In the genomic region with DNA sequence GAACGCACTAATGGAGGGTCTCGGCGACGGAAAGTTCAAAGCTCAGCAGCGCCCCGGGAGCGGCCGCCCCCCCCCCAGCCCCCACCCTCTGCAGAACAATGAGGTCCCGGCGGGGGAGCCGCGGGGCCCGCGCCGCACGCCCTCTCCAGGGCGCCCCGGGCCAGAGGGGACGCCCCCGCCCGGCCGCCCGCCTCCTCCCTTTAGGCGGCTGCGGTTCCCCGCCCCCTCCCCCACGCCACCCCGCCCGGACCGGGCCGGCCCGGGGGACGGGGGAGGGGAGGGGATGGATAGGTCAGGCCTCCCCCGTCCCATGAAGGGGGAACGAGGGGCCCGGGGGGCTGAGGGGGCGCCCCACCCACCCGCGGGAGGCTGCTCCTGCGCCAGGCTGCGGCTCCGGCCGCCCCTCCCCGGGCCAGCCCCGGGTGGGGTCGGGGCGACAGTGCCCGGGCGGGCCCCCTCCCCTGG, we compare ENCODE assay signal across 8 cellular contexts. TPM values are rescaled to one million over a fixed set of nuclear protein-coding genes. Genes with fewer than 3 reads are reported as not detected.
DNase-seq lines count a peak whose midpoint lies in the region; ATAC-seq and TF ChIP-seq lines count a peak whose summit lies in the region.

No MANE protein-coding gene starts in this region.

- in situ Hi-C loops in astrocyte of the cerebellum (cut with HindIII; ENCODE audit: low sequenced_read_pairs), result no loop called here

- intact Hi-C loops in Right ventricle myocardium inferior (cut with DNase I) (loop anchor here (5.0 kb wide), 1 partner anchor 56 kb away; no protein-coding TSS in a partner anchor), right lobe of liver (cut with DNase I) (no loop called here), vagina (cut with DNase I) (no loop called here)

- TF ChIP-seq CTCF in cardiac muscle cell (IDR thresholded peaks at IDR 0.05; ENCODE audit: low read depth, low read length), result no peak
- no peak for TF ChIP-seq CTCF in astrocyte of the cerebellum (IDR thresholded peaks at IDR 0.05; ENCODE audit: low read depth, low read length, missing control alignments)
- TF ChIP-seq CTCF in right lobe of liver (IDR thresholded peaks at IDR 0.05), result no peak
- no peak for TF ChIP-seq CTCF in vagina (IDR thresholded peaks at IDR 0.05)

- peak overlapping the region; percentile 84 for H3K27ac ChIP-seq in cardiac muscle cell
- H3K27ac ChIP-seq in right lobe of liver, result no peak overlapping the region
- H3K27ac ChIP-seq in vagina, result peak overlapping the region; percentile 67

- H3K27me3 ChIP-seq in cardiac muscle cell, result peaks cover 14% of the 10 kb centered on the region
- H3K27me3 ChIP-seq in right lobe of liver, result no peaks in the 10 kb centered on the region
- H3K27me3 ChIP-seq in vagina, result no peaks in the 10 kb centered on the region

- H3K36me3 ChIP-seq in cardiac muscle cell, result no peaks in the 10 kb centered on the region
- H3K36me3 ChIP-seq in right lobe of liver, result no peaks in the 10 kb centered on the region
- no peaks in the 10 kb centered on the region for H3K36me3 ChIP-seq in vagina

- ATAC-seq in Right ventricle myocardium inferior (no peak), right lobe of liver (peak in 1 of 4 donors; percentile 4)

- WGBS in right lobe of liver (ENCODE audit: insufficient coverage, low coverage, low lambda C conversion rate, missing lambda C conversion rate), result 0% methylated on average over 1 of the region's 49 CpGs

- H3K9me3 ChIP-seq in cardiac muscle cell (ENCODE audit: low read depth), result no peaks in the 10 kb centered on the region
- no peaks in the 10 kb centered on the region for H3K9me3 ChIP-seq in right lobe of liver
- H3K9me3 ChIP-seq in vagina, result no peaks in the 10 kb centered on the region

- H3K4me1 ChIP-seq in cardiac muscle cell (ENCODE audit: low read depth) (peaks cover 22% of the 10 kb centered on the region), right lobe of liver (peaks cover 0 to 4% (median 0%) of the 10 kb centered on the region in 4 donors), vagina (peaks cover 24% of the 10 kb centered on the region)

- TF ChIP-seq POLR2A in right lobe of liver (IDR thresholded peaks at IDR 0.05) (no peak), vagina (IDR thresholded peaks at IDR 0.05) (no peak)

- H3K4me3 ChIP-seq in cardiac muscle cell, result peak overlapping the region; percentile 98
- peak overlapping the region; percentile 57 for H3K4me3 ChIP-seq in astrocyte of the cerebellum (ENCODE audit: low read depth, low read length)
- peak overlapping the region; percentile 26 to 56 (median 27) for H3K4me3 ChIP-seq in right lobe of liver
- peak overlapping the region; percentile 58 to 88 for H3K4me3 ChIP-seq in vagina

- DNase-seq in cardiac muscle cell (ENCODE audit: low read depth in 1 of 2, low spot score in 1 of 2) (peak; percentile 22 to 71), Right ventricle myocardium inferior (ENCODE audit: missing footprints) (no peak), astrocyte of the cerebellum (ENCODE audit: low read depth) (no peak), right lobe of liver (no peak), vagina (ENCODE audit: extremely low spot score in 2 of 2) (no peak), NCI-H510A (lab: John Stamatoyannopoulos, UW) (no peak), NCI-H446 treated with DMSO at 0.1 percent for 48 hours (lab: John Stamatoyannopoulos, UW) (no peak), cerebellum (ENCODE audit: low spot score) (no peak)

RNA-seq across cellular contexts. Expression of gene NOL4L, which starts 1.5 kb away (rescaled TPM):
- 34.9 and 42.9 TPM in 2 replicates for total RNA-seq in cardiac muscle cell
- 24.6 and 29.9 TPM in 2 replicates for polyA plus RNA-seq in cardiac muscle cell
- 4.3 TPM for total RNA-seq in Right ventricle myocardium inferior
- total RNA-seq in right lobe of liver, result 1 to 10 TPM; 4.3 to 6.5 (median 5.7) TPM
- total RNA-seq in vagina, result 17.9 TPM
- 33.0 TPM for total RNA-seq in cerebellum

Comparison
In these comparisons a context has a peak if more than half of its experiments do, and no peak if none do; other contexts are left out.
1. DNase-seq: peak in cardiac muscle cell (2 of 2); none in Right ventricle myocardium inferior (single experiment), astrocyte of the cerebellum (single experiment), right lobe of liver (0 of 3), vagina (0 of 2), NCI-H510A (single experiment), NCI-H446 treated with DMSO at 0.1 percent for 48 hours (single experiment) and cerebellum (single experiment).
2. H3K27ac ChIP-seq: peak in cardiac muscle cell (single experiment) and vagina (single experiment); none in right lobe of liver (0 of 3).
3. H3K4me3 ChIP-seq: peak in every context shown above with its lines; median percentile 98 in cardiac muscle cell; 73 in vagina; 57 in astrocyte of the cerebellum; 27 in right lobe of liver.